In the genomic region with DNA sequence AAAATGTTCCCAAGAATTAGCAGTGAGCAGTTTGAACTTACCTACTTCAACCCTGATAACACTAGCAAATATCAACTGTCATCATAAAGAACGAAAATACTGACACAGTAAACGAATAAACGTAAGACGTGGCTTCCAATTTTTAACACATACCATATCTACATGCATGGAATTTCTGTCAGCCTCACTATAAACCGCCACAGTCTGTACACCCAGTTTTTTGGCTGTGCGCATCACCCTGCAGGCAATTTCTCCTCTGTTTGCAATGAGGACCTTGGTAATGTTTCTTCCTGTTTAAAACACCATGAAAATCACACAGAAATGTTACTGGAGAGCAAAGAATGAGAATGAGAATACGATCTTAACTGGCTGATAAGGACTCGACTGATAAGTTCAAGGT, we compare ENCODE assay signal across 26 cellular contexts.
"Had no signal": no experiment of that assay in that cellular context is flagged by ENCODE, and none has a peak within 500 bp of the region (broad histone marks: within the 10 kb centered on the region; RNA-seq: fewer than 3 reads in every experiment).

No MANE protein-coding gene starts in this region.

- H3K27ac ChIP-seq: stomach, suprapubic skin, testis, thoracic aorta, thyroid gland, tibial artery, tibial nerve, transverse colon, upper lobe of left lung, upper lobe of right lung, uterus, vagina had no signal

- H3K4me3 ChIP-seq: stomach, suprapubic skin, testis, thoracic aorta, thyroid gland, tibial artery, tibial nerve, transverse colon, upper lobe of left lung, upper lobe of right lung, uterus, vagina had no signal

- H3K36me3 ChIP-seq: uterus had no signal

- FAIRE-seq: urothelium cell line had no signal

- ATAC-seq: stimulated activated effector memory CD8-positive, alpha-beta T cell treated with anti-CD3 and anti-CD28 coated beads, Interleukin-12 subunit alpha, Interleukin-12 subunit beta, amount 100 ng/mL, for 72 hours; stimulated activated memory B cell treated with anti-CD40 and anti-IgM and Interleukin-4, amounts not matched to agents 10 μg/mL and 1 μg/mL and 100 μg/mL, for 72 hours; stimulated activated naive B cell treated with anti-CD40 and anti-IgM and Interleukin-4, amounts not matched to agents 10 μg/mL and 1 μg/mL and 100 μg/mL, for 72 hours; stimulated activated naive CD8-positive, alpha-beta T cell treated with anti-CD3 and anti-CD28 coated beads, Interleukin-15, amount 100 ng/mL, for 72 hours; stimulated activated naive CD8-positive, alpha-beta T cell treated with anti-CD3 and anti-CD28 coated beads, Interleukin-15, Interleukin-2, amounts not matched to agents 100 U/mL and 50 U/mL, for 24 hours; upper lobe of right lung had no signal

- H3K27me3 ChIP-seq: stomach, suprapubic skin, testis, thyroid gland, tibial artery, tibial nerve, transverse colon, upper lobe of left lung, upper lobe of right lung, uterus, vagina had no signal

- H3K4me1 ChIP-seq: testis, tibial nerve, transverse colon, upper lobe of right lung, uterus had no signal

- DNase-seq: stimulated activated CD4-positive, alpha-beta T cell treated with anti-CD3 and anti-CD28 coated beads, Interleukin-2, amount 100 ng/mL, for 48 hours; stimulated activated CD4-positive, alpha-beta T cell treated with anti-CD3 and anti-CD28 coated beads, Interleukin-4, amount 100 ng/mL, for 1 hour; stimulated activated CD4-positive, alpha-beta T cell treated with anti-CD3 and anti-CD28 coated beads, Interleukin-4, amount 100 ng/mL, for 24 hours; stimulated activated CD4-positive, alpha-beta T cell treated with anti-CD3 and anti-CD28 coated beads, Interleukin-4, amount 100 ng/mL, for 4 hours; stimulated activated CD8-positive, alpha-beta memory T cell treated with anti-CD3 and anti-CD28 coated beads, Interleukin-4, amount 100 ng/mL, for 48 hours; stimulated activated naive B cell treated with anti-CD40 and anti-IgM and Interleukin-4, amounts not matched to agents 10 μg/mL and 1 μg/mL and 100 μg/mL, for 72 hours; stimulated activated naive CD4-positive, alpha-beta T cell; stimulated activated naive CD4-positive, alpha-beta T cell treated with Interleukin-2 at 50 U/mL for 16 hours; stimulated activated naive CD8-positive, alpha-beta T cell treated with anti-CD3 and anti-CD28 coated beads, Interleukin-15, amount 100 ng/mL, for 72 hours; stimulated activated naive CD8-positive, alpha-beta T cell treated with anti-CD3 and anti-CD28 coated beads, Interleukin-15, Interleukin-2, amounts not matched to agents 100 U/mL and 50 U/mL, for 24 hours; stomach; substantia nigra; testis; thyroid gland; tibial artery; transverse colon; upper lobe of left lung; upper lobe of right lung; uterus had no signal

- H3K9me3 ChIP-seq: stomach, suprapubic skin, testis, thoracic aorta, thyroid gland, tibial artery, tibial nerve, transverse colon, upper lobe of left lung, upper lobe of right lung, uterus, vagina had no signal
